1 cellular context compared by ENCODE assay signal in the genomic region with DNA sequence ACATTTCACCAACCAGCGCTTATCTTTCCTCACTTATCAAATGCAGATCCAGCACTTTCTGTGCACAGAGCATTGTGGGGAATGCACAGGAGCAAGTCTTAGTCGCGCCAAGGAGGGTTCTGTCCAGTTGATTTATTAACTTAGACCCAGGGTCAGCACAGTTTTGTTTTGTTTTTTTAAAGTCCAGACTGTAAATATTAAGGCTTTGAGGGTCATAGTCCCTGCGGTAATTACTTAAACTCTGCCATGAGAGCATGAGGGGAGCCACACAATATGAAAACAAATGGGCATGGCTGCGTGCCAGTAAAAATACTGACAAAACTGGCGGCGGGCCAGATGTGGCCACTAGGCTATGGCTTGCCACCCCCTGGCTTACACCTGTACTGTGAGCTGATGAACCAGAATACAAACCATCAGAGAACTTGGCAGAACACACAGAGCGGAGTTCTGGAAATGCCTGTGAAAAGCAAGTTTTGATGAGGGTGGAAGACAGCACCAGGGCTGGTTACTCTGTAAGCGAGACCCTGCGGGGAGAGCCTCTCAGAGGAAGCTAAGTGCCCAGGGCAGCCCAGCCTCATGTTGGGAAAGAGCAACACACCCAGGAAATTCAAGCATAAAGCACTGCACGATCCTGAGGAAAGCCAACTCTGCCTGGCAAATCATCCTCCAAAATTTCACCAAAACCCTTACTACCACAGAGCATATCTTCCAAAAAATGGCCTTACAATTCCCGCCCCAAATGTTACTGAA.
TF ChIP-seq lines count a peak whose summit lies in the region.

No MANE protein-coding gene starts in this region.

TF ChIP-seq in HEK293, 187 proteins besides CTCF, POLR2A, EP300 and RAD21 (continued from another document and continues in another):
- TF ChIP-seq ZNF747 (tag by site-specific recombination; IDR thresholded peaks at IDR 0.05) (no peak), KLF16 (tag by site-specific recombination; IDR thresholded peaks at IDR 0.05) (0 out of 2 replicates have a peak, but pooled peaks have one; percentile 31), KLF7 (tag by site-specific recombination; IDR thresholded peaks at IDR 0.05; ENCODE audit: borderline replicate concordance) (0 out of 2 replicates have a peak, but pooled peaks have one; percentile 23), ZIC2 (tag by site-specific recombination; IDR thresholded peaks at IDR 0.05) (peak; percentile 71), ZFHX2 (tag by site-specific recombination; conservative IDR thresholded peaks at IDR 0.05) (no peak), ZNF239 (tag by site-specific recombination; IDR thresholded peaks at IDR 0.05) (no peak), ZNF664 (tag by site-specific recombination; IDR thresholded peaks at IDR 0.05) (0 out of 2 replicates have a peak, but pooled peaks have one; percentile 9), ZNF791 (tag by site-specific recombination; IDR thresholded peaks at IDR 0.05) (no peak), WT1 (tag by site-specific recombination; IDR thresholded peaks at IDR 0.05) (peak; percentile 38), ZNF596 (tag by site-specific recombination; IDR thresholded peaks at IDR 0.05) (peak; percentile 19; the same call in 1 of the 2 replicates), ZNF624 (tag by site-specific recombination; IDR thresholded peaks at IDR 0.05) (no peak), MZF1 (tag by site-specific recombination; IDR thresholded peaks at IDR 0.05; ENCODE audit: borderline replicate concordance) (peak; percentile 56; the same call in 1 of the 2 replicates), ZNF549 (tag by site-specific recombination; IDR thresholded peaks at IDR 0.05) (peak; percentile 25; the same call in 1 of the 2 replicates), ZNF560 (tag by site-specific recombination; IDR thresholded peaks at IDR 0.05; ENCODE audit: borderline replicate concordance) (no peak), GLIS1 (tag by site-specific recombination; IDR thresholded peaks at IDR 0.05) (peak; percentile 52), ZEB2 (tag by site-specific recombination; IDR thresholded peaks at IDR 0.05) (peak; percentile 28; the same call in 1 of the 2 replicates), KLF8 (tag by site-specific recombination; IDR thresholded peaks at IDR 0.05) (no peak), ZNF248 (tag by site-specific recombination; IDR thresholded peaks at IDR 0.05) (0 out of 2 replicates have a peak, but pooled peaks have one; percentile 27), GFI1B (tag by site-specific recombination; IDR thresholded peaks at IDR 0.05) (0 out of 2 replicates have a peak, but pooled peaks have one; percentile 17), ZNF37A (tag by site-specific recombination; IDR thresholded peaks at IDR 0.05) (0 out of 2 replicates have a peak, but pooled peaks have one; percentile 50), ZNF776 (tag by site-specific recombination; IDR thresholded peaks at IDR 0.05; ENCODE audit: borderline replicate concordance) (peak; percentile 76; the same call in 1 of the 2 replicates), ZNF311 (tag by site-specific recombination; IDR thresholded peaks at IDR 0.05; ENCODE audit: borderline replicate concordance) (no peak), ZNF366 (tag by site-specific recombination; conservative IDR thresholded peaks at IDR 0.05) (peak; percentile 59), FEZF1 (tag by site-specific recombination; IDR thresholded peaks at IDR 0.05) (peak; percentile 82), IKZF3 (tag by site-specific recombination; IDR thresholded peaks at IDR 0.05) (peak; percentile 33; the same call in 1 of the 2 replicates), ZNF214 (tag by site-specific recombination; IDR thresholded peaks at IDR 0.05; ENCODE audit: borderline replicate concordance) (peak; percentile 13; the same call in 1 of the 2 replicates), ZNF394 (tag by site-specific recombination; IDR thresholded peaks at IDR 0.05; ENCODE audit: borderline replicate concordance) (peak; percentile 24; the same call in 1 of the 2 replicates), ZNF561 (tag by site-specific recombination; IDR thresholded peaks at IDR 0.05; ENCODE audit: borderline replicate concordance) (peak; percentile 82; the same call in 1 of the 2 replicates), ZNF701 (tag by site-specific recombination; IDR thresholded peaks at IDR 0.05) (0 out of 2 replicates have a peak, but pooled peaks have one; percentile 39), MEIS1 (CRISPR knock-in tag; IDR thresholded peaks at IDR 0.05; ENCODE audit: borderline replicate concordance) (0 out of 2 replicates have a peak, but pooled peaks have one; percentile 58), ZNF433 (tag by site-specific recombination; IDR thresholded peaks at IDR 0.05; ENCODE audit: low read depth) (no peak), ZNF174 (tag by site-specific recombination; IDR thresholded peaks at IDR 0.05) (0 out of 2 replicates have a peak, but pooled peaks have one; percentile 43), ZNF350 (tag by site-specific recombination; IDR thresholded peaks at IDR 0.05) (peak; percentile 82; the same call in 1 of the 2 replicates), KLF10 (tag by site-specific recombination; IDR thresholded peaks at IDR 0.05) (no peak), ZNF184 (tag by site-specific recombination; IDR thresholded peaks at IDR 0.05) (peak; percentile 43; the same call in 1 of the 2 replicates), ZNF423 (tag by site-specific recombination; IDR thresholded peaks at IDR 0.05) (0 out of 2 replicates have a peak, but pooled peaks have one; percentile 13), SP7 (tag by site-specific recombination; IDR thresholded peaks at IDR 0.05) (0 out of 2 replicates have a peak, but pooled peaks have one; percentile 11)
- TF ChIP-seq, protein P1, sequence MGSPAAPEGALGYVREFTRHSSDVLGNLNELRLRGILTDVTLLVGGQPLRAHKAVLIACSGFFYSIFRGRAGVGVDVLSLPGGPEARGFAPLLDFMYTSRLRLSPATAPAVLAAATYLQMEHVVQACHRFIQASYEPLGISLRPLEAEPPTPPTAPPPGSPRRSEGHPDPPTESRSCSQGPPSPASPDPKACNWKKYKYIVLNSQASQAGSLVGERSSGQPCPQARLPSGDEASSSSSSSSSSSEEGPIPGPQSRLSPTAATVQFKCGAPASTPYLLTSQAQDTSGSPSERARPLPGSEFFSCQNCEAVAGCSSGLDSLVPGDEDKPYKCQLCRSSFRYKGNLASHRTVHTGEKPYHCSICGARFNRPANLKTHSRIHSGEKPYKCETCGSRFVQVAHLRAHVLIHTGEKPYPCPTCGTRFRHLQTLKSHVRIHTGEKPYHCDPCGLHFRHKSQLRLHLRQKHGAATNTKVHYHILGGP (tag by site-specific recombination; IDR thresholded peaks at IDR 0.05), result 0 out of 2 replicates have a peak, but pooled peaks have one; percentile 47
- TF ChIP-seq, protein P2, sequence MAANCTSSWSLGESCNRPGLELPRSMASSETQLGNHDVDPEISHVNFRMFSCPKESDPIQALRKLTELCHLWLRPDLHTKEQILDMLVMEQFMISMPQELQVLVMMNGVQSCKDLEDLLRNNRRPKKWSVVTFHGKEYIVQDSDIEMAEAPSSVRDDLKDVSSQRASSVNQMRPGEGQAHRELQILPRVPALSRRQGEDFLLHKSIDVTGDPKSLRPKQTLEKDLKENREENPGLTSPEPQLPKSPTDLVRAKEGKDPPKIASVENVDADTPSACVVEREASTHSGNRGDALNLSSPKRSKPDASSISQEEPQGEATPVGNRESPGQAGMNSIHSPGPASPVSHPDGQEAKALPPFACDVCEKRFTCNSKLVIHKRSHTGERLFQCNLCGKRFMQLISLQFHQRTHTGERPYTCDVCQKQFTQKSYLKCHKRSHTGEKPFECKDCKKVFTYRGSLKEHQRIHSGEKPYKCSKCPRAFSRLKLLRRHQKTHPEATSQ (tag by site-specific recombination; IDR thresholded peaks at IDR 0.05), result no peak
- TF ChIP-seq, protein P3, sequence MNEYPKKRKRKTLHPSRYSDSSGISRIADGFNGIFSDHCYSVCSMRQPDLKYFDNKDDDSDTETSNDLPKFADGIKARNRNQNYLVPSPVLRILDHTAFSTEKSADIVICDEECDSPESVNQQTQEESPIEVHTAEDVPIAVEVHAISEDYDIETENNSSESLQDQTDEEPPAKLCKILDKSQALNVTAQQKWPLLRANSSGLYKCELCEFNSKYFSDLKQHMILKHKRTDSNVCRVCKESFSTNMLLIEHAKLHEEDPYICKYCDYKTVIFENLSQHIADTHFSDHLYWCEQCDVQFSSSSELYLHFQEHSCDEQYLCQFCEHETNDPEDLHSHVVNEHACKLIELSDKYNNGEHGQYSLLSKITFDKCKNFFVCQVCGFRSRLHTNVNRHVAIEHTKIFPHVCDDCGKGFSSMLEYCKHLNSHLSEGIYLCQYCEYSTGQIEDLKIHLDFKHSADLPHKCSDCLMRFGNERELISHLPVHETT (tag by site-specific recombination; IDR thresholded peaks at IDR 0.05), result no peak
- TF ChIP-seq, protein P4, sequence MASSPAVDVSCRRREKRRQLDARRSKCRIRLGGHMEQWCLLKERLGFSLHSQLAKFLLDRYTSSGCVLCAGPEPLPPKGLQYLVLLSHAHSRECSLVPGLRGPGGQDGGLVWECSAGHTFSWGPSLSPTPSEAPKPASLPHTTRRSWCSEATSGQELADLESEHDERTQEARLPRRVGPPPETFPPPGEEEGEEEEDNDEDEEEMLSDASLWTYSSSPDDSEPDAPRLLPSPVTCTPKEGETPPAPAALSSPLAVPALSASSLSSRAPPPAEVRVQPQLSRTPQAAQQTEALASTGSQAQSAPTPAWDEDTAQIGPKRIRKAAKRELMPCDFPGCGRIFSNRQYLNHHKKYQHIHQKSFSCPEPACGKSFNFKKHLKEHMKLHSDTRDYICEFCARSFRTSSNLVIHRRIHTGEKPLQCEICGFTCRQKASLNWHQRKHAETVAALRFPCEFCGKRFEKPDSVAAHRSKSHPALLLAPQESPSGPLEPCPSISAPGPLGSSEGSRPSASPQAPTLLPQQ (tag by site-specific recombination; IDR thresholded peaks at IDR 0.05), result peak; percentile 23; the same call in 1 of the 2 replicates
- TF ChIP-seq, protein P5, sequence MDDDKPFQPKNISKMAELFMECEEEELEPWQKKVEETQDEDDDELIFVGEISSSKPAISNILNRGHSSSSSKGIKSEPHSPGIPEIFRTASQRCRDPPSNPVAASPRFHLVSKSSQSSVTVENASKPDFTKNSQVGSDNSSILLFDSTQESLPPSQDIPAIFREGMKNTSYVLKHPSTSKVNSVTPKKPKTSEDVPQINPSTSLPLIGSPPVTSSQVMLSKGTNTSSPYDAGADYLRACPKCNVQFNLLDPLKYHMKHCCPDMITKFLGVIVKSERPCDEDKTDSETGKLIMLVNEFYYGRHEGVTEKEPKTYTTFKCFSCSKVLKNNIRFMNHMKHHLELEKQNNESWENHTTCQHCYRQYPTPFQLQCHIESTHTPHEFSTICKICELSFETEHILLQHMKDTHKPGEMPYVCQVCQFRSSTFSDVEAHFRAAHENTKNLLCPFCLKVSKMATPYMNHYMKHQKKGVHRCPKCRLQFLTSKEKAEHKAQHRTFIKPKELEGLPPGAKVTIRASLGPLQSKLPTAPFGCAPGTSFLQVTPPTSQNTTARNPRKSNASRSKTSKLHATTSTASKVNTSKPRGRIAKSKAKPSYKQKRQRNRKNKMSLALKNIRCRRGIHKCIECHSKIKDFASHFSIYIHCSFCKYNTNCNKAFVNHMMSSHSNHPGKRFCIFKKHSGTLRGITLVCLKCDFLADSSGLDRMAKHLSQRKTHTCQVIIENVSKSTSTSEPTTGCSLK (tag by site-specific recombination; IDR thresholded peaks at IDR 0.05), result no peak
- TF ChIP-seq, protein P6, sequence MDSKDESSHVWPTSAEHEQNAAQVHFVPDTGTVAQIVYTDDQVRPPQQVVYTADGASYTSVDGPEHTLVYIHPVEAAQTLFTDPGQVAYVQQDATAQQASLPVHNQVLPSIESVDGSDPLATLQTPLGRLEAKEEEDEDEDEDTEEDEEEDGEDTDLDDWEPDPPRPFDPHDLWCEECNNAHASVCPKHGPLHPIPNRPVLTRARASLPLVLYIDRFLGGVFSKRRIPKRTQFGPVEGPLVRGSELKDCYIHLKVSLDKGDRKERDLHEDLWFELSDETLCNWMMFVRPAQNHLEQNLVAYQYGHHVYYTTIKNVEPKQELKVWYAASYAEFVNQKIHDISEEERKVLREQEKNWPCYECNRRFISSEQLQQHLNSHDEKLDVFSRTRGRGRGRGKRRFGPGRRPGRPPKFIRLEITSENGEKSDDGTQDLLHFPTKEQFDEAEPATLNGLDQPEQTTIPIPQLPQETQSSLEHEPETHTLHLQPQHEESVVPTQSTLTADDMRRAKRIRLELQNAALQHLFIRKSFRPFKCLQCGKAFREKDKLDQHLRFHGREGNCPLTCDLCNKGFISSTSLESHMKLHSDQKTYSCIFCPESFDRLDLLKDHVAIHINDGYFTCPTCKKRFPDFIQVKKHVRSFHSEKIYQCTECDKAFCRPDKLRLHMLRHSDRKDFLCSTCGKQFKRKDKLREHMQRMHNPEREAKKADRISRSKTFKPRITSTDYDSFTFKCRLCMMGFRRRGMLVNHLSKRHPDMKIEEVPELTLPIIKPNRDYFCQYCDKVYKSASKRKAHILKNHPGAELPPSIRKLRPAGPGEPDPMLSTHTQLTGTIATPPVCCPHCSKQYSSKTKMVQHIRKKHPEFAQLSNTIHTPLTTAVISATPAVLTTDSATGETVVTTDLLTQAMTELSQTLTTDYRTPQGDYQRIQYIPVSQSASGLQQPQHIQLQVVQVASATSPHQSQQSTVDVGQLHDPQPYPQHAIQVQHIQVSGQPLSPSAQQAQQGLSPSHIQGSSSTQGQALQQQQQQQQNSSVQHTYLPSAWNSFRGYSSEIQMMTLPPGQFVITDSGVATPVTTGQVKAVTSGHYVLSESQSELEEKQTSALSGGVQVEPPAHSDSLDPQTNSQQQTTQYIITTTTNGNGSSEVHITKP (tag by site-specific recombination; IDR thresholded peaks at IDR 0.05), result 0 out of 2 replicates have a peak, but pooled peaks have one; percentile 6
- TF ChIP-seq, protein P7, sequence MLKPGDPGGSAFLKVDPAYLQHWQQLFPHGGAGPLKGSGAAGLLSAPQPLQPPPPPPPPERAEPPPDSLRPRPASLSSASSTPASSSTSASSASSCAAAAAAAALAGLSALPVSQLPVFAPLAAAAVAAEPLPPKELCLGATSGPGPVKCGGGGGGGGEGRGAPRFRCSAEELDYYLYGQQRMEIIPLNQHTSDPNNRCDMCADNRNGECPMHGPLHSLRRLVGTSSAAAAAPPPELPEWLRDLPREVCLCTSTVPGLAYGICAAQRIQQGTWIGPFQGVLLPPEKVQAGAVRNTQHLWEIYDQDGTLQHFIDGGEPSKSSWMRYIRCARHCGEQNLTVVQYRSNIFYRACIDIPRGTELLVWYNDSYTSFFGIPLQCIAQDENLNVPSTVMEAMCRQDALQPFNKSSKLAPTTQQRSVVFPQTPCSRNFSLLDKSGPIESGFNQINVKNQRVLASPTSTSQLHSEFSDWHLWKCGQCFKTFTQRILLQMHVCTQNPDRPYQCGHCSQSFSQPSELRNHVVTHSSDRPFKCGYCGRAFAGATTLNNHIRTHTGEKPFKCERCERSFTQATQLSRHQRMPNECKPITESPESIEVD (tag by site-specific recombination; IDR thresholded peaks at IDR 0.05), result peak; percentile 78
